In genomic region chr7:127667751-127668530, GRCh38 we compare ENCODE assay signal across 13 cellular contexts. TPM values are rescaled to one million over a fixed set of nuclear protein-coding genes. Genes with fewer than 3 reads are reported as not detected.
DNase-seq lines count a peak whose midpoint lies in the region; ATAC-seq and TF ChIP-seq lines count a peak whose summit lies in the region.
"Had no signal": no experiment of that assay in that cellular context is flagged by ENCODE, and none has a peak within 500 bp of the region (broad histone marks: within the 10 kb centered on the region; RNA-seq: fewer than 3 reads in every experiment).

No MANE protein-coding gene starts in this region.

- H3K27ac ChIP-seq in heart left ventricle: peak overlapping the region in 1 of 12 donors; percentile 50
- H3K27ac ChIP-seq in right atrium auricular region: no peak overlapping the region
- H3K27ac ChIP-seq in subcutaneous abdominal adipose tissue (ENCODE audit: low read depth, low read length): peak overlapping the region; percentile 39
- H3K27ac ChIP-seq in effector memory CD4-positive, alpha-beta T cell (ENCODE audit: insufficient read depth, low read length, poor library complexity, severe bottlenecking): no peak overlapping the region

- in situ Hi-C loops in SK-MEL-5 (cut with HindIII; ENCODE audit: low pct_unique_long_range_greater_than_20kb, low sequenced_read_pairs) (no loop called here), HAP-1 (cut with MboI; ENCODE audit: low sequenced_read_pairs) (no loop called here)

- TF ChIP-seq CTCF in heart left ventricle (IDR thresholded peaks at IDR 0.05) (no peak), right atrium auricular region (IDR thresholded peaks at IDR 0.05) (no peak), fibroblast of mammary gland (conservative IDR thresholded peaks at IDR 0.05; ENCODE audit: control insufficient read depth, insufficient read depth, low read depth, low read length) (no peak)

- peaks cover 0 to 8% (median 0%) of the 10 kb centered on the region in 12 donors for H3K9me3 ChIP-seq in heart left ventricle
- H3K9me3 ChIP-seq in right atrium auricular region: peaks cover 0 to 8% of the 10 kb centered on the region in 2 donors
- no peaks in the 10 kb centered on the region for H3K9me3 ChIP-seq in subcutaneous abdominal adipose tissue (ENCODE audit: control insufficient read depth in 5 of 5, low read length in 5 of 5)
- no peaks in the 10 kb centered on the region for H3K9me3 ChIP-seq in HAP-1
- no peaks in the 10 kb centered on the region for H3K9me3 ChIP-seq in effector memory CD4-positive, alpha-beta T cell (ENCODE audit: control insufficient read depth, low read length)

- no peak overlapping the region for H3K9ac ChIP-seq in subcutaneous abdominal adipose tissue (ENCODE audit: low read length in 5 of 5)

- peaks cover 0 to 10% (median 0%) of the 10 kb centered on the region in 9 donors for H3K36me3 ChIP-seq in heart left ventricle
- no peaks in the 10 kb centered on the region for H3K36me3 ChIP-seq in right atrium auricular region
- H3K36me3 ChIP-seq in subcutaneous abdominal adipose tissue (ENCODE audit: control insufficient read depth in 5 of 5, insufficient read depth in 5 of 5, low read length in 5 of 5): peaks cover 0 to 2% (median 0%) of the 10 kb centered on the region in 5 donors
- H3K36me3 ChIP-seq in HAP-1 (replicated peaks): peaks cover 4% of the 10 kb centered on the region
- no peaks in the 10 kb centered on the region for H3K36me3 ChIP-seq in effector memory CD4-positive, alpha-beta T cell (ENCODE audit: control insufficient read depth, insufficient read depth, low read length)

- H3K4me1 ChIP-seq in heart left ventricle (peaks cover 0 to 34% (median 0%) of the 10 kb centered on the region in 12 donors), right atrium auricular region (peaks cover 0 to 11% of the 10 kb centered on the region in 2 donors), subcutaneous abdominal adipose tissue (ENCODE audit: control insufficient read depth in 5 of 5, insufficient read depth in 5 of 5, low read length in 5 of 5) (peaks cover 0 to 21% (median 6%) of the 10 kb centered on the region in 5 donors), HAP-1 (peaks cover 11% of the 10 kb centered on the region)
- no peaks in the 10 kb centered on the region for H3K4me1 ChIP-seq in effector memory CD4-positive, alpha-beta T cell (ENCODE audit: control insufficient read depth, insufficient read depth, low read length, poor library complexity, severe bottlenecking)

- H3K27me3 ChIP-seq in heart left ventricle (no peaks in the 10 kb centered on the region), right atrium auricular region (no peaks in the 10 kb centered on the region), subcutaneous abdominal adipose tissue (ENCODE audit: control insufficient read depth in 5 of 5, insufficient read depth in 4 of 5, low read length in 5 of 5) (no peaks in the 10 kb centered on the region), HAP-1 (ENCODE audit: low read depth) (no peaks in the 10 kb centered on the region)
- no peaks in the 10 kb centered on the region for H3K27me3 ChIP-seq in effector memory CD4-positive, alpha-beta T cell (replicated peaks; ENCODE audit: control insufficient read depth, insufficient read depth, low read length, poor library complexity, severe bottlenecking)

- H3K4me3 ChIP-seq in heart left ventricle: no peak overlapping the region
- H3K4me3 ChIP-seq in right atrium auricular region: no peak overlapping the region
- H3K4me3 ChIP-seq in fibroblast of mammary gland (ENCODE audit: control insufficient read depth, low read depth, low read length): no peak overlapping the region
- H3K4me3 ChIP-seq in subcutaneous abdominal adipose tissue (ENCODE audit: low read depth in 1 of 5, low read length in 5 of 5): no peak overlapping the region
- no peak overlapping the region for H3K4me3 ChIP-seq in HAP-1
- H3K4me3 ChIP-seq in effector memory CD4-positive, alpha-beta T cell (ENCODE audit: insufficient read depth, low read depth, low read length, poor library complexity, severe bottlenecking): no peak overlapping the region

- intact Hi-C loops in heart left ventricle (cut with DNase I): no loop called here

- no peak for DNase-seq in heart left ventricle
- no peak for DNase-seq in right atrium auricular region (ENCODE audit: low spot score)
- peak; percentile 57 for DNase-seq in SK-MEL-5 (ENCODE audit: low read depth, low spot score)
- peak; percentile 61 for DNase-seq in fibroblast of mammary gland (ENCODE audit: low read depth)
- no peak for DNase-seq in HAP-1 (ENCODE audit: low spot score in 2 of 2)
- no peak for DNase-seq in HUDEP-2 (lab: John Stamatoyannopoulos, UW; ENCODE audit: unreplicated experiment in 76 of 76)
- no peak for DNase-seq in effector memory CD4-positive, alpha-beta T cell
- DNase-seq: CD4-positive, alpha-beta T cell; hypothalamus; NCI-H2081; SIG-M5 had no signal

- no peak for TF ChIP-seq POLR2A in heart left ventricle (IDR thresholded peaks at IDR 0.05)

- WGBS in heart left ventricle, 4 donors: 54 to 87% (median 75%) methylated on average over 3 of the region's 3 CpGs

- peak in 3 of 4 donors; percentile 22 to 51 (median 47) for ATAC-seq in heart left ventricle

RNA-seq across cellular contexts. Expression of gene SND1, which starts 15.9 kb away (rescaled TPM):
- total RNA-seq in heart left ventricle: 100 to 1,000 TPM in 1 of 9 donors, 10 to 100 TPM in 8; 63.2 to 115 (median 76.3) TPM
- polyA plus RNA-seq in heart left ventricle: 100 to 1,000 TPM in 1 of 2 donors, 10 to 100 TPM in 1; 45.6 to 104 TPM
- total RNA-seq in right atrium auricular region: 10 to 100 TPM; 69.4 to 77.6 TPM
- total RNA-seq in SK-MEL-5 (2014; rRNA removed; shearing (Covaris generic)): 263 and 271 TPM in 2 replicates
- polyA plus RNA-seq in SK-MEL-5 (2015; cell fraction: cytosol; rRNA removed): 220 and 274 TPM in 2 replicates
- 72.4 and 74.4 TPM in 2 replicates for polyA plus RNA-seq in SK-MEL-5 (2015; cell fraction: nucleus; rRNA removed)

RNA-seq across cellular contexts. Expression of gene PAX4, which starts 50.0 kb away (rescaled TPM):
- total RNA-seq in heart left ventricle (not detected), right atrium auricular region (not detected)
- not detected for polyA plus RNA-seq in heart left ventricle
- not detected in 2 replicates for total RNA-seq in SK-MEL-5 (2014; rRNA removed; shearing (Covaris generic))
- not detected in 2 replicates for polyA plus RNA-seq in SK-MEL-5 (2015; cell fraction: cytosol; rRNA removed)
- not detected in 2 replicates for polyA plus RNA-seq in SK-MEL-5 (2015; cell fraction: nucleus; rRNA removed)
- total RNA-seq: CD4-positive, alpha-beta T cell; subcutaneous adipose tissue had no signal

Comparison
In these comparisons a context has a peak if more than half of its experiments do, and no peak if none do; other contexts are left out.
1. DNase-seq: peak in SK-MEL-5 (single experiment) and fibroblast of mammary gland (single experiment); none in heart left ventricle (0 of 5), right atrium auricular region (single experiment), HAP-1 (0 of 2), HUDEP-2 (0 of 76) and effector memory CD4-positive, alpha-beta T cell (0 of 3).